3 cellular contexts compared by ENCODE assay signal in genomic region chr10:25629333-25629732, GRCh38.
TF ChIP-seq lines count a peak whose summit lies in the region.

No MANE protein-coding gene starts in this region.

TF ChIP-seq in SK-N-SH, 30 proteins besides CTCF, POLR2A, EP300 and RAD21:
- TF ChIP-seq CHD2 (IDR thresholded peaks at IDR 0.05; ENCODE audit: low read length, partially characterized antibody): no peak
- peak; percentile 67 for TF ChIP-seq GATA2 (CRISPR knock-in tag; IDR thresholded peaks at IDR 0.05)

TF ChIP-seq in SK-N-SH treated with all-trans-retinoic acid at 6 μM for 48 hours, 23 proteins besides CTCF, POLR2A, EP300 and RAD21:
- no peak for TF ChIP-seq RARB (CRISPR knock-in tag; IDR thresholded peaks at IDR 0.05)
- no peak for TF ChIP-seq OSR1 (CRISPR knock-in tag; IDR thresholded peaks at IDR 0.05)
- no peak for TF ChIP-seq ESRRG (CRISPR knock-in tag; IDR thresholded peaks at IDR 0.05)
- no peak for TF ChIP-seq ZNF8 (CRISPR knock-in tag; IDR thresholded peaks at IDR 0.05)
- no peak for TF ChIP-seq POU6F1 (CRISPR knock-in tag; IDR thresholded peaks at IDR 0.05; ENCODE audit: borderline replicate concordance, low read depth)
- no peak for TF ChIP-seq ZFP3 (CRISPR knock-in tag; IDR thresholded peaks at IDR 0.05)
- no peak for TF ChIP-seq TOX (CRISPR knock-in tag; IDR thresholded peaks at IDR 0.05; ENCODE audit: borderline replicate concordance)
- no peak for TF ChIP-seq TCF4 (CRISPR knock-in tag; IDR thresholded peaks at IDR 0.05; ENCODE audit: borderline replicate concordance)
- no peak for TF ChIP-seq PATZ1 (CRISPR knock-in tag; IDR thresholded peaks at IDR 0.05; ENCODE audit: borderline replicate concordance)
- TF ChIP-seq ARNTL (CRISPR knock-in tag; IDR thresholded peaks at IDR 0.05; ENCODE audit: borderline replicate concordance, low read depth): no peak
- TF ChIP-seq CSRNP3 (CRISPR knock-in tag; IDR thresholded peaks at IDR 0.05): no peak
- TF ChIP-seq ZFP30 (CRISPR knock-in tag; IDR thresholded peaks at IDR 0.05): no peak
- no peak for TF ChIP-seq GLIS3 (CRISPR knock-in tag; IDR thresholded peaks at IDR 0.05)
- no peak for TF ChIP-seq ZNF565 (CRISPR knock-in tag; conservative IDR thresholded peaks at IDR 0.05; ENCODE audit: low read depth)
- TF ChIP-seq ZC3H10 (CRISPR knock-in tag; IDR thresholded peaks at IDR 0.05): no peak
- no peak for TF ChIP-seq CSDC2 (CRISPR knock-in tag; IDR thresholded peaks at IDR 0.05)
- no peak for TF ChIP-seq ISL1 (CRISPR knock-in tag; IDR thresholded peaks at IDR 0.05)
- no peak for TF ChIP-seq CREB5 (CRISPR knock-in tag; IDR thresholded peaks at IDR 0.05; ENCODE audit: low read depth)
- no peak for TF ChIP-seq TSHZ2 (CRISPR knock-in tag; IDR thresholded peaks at IDR 0.05)
- TF ChIP-seq PPARA (CRISPR knock-in tag; IDR thresholded peaks at IDR 0.05; ENCODE audit: borderline replicate concordance): no peak

TF ChIP-seq in H1, 55 proteins besides CTCF, POLR2A, EP300 and RAD21:
- TF ChIP-seq SAP30 (IDR thresholded peaks at IDR 0.05; ENCODE audit: insufficient read depth, insufficient replicate concordance, low read length) (no peak), JUND (IDR thresholded peaks at IDR 0.05; ENCODE audit: low read length) (no peak), HDAC2 (IDR thresholded peaks at IDR 0.05; ENCODE audit: borderline replicate concordance in 1 of 2, low read depth in 2 of 2, low read length in 2 of 2) (no peak), CEBPB (IDR thresholded peaks at IDR 0.05; ENCODE audit: low read depth, low read length) (no peak), BACH1 (IDR thresholded peaks at IDR 0.05; ENCODE audit: low read length) (no peak), ASH2L (IDR thresholded peaks at IDR 0.05; ENCODE audit: low read length) (no peak), EZH2 (IDR thresholded peaks at IDR 0.05; ENCODE audit: low read depth, low read length, severe bottlenecking) (no peak), YY1 (IDR thresholded peaks at IDR 0.05; ENCODE audit: low read depth, low read length) (no peak), GABPA (IDR thresholded peaks at IDR 0.05; ENCODE audit: borderline replicate concordance, insufficient read depth, low read length) (no peak), KDM1A (IDR thresholded peaks at IDR 0.05; ENCODE audit: borderline replicate concordance, low read length) (no peak), JUN (IDR thresholded peaks at IDR 0.05; ENCODE audit: low read depth, low read length) (no peak), TBP (IDR thresholded peaks at IDR 0.05; ENCODE audit: low read depth, low read length) (no peak), NRF1 (IDR thresholded peaks at IDR 0.05; ENCODE audit: low read depth, low read length) (no peak), GTF2F1 (IDR thresholded peaks at IDR 0.05; ENCODE audit: borderline replicate concordance, low read depth, low read length) (no peak)
